Comparison of ENCODE assay signal across 19 cellular contexts in genomic region chr4:162921178-162921785, GRCh38.
"Had no signal": no experiment of that assay in that cellular context is flagged by ENCODE, and none has a peak within 500 bp of the region (broad histone marks: within the 10 kb centered on the region; RNA-seq: fewer than 3 reads in every experiment).

No MANE protein-coding gene starts in this region.

- H3K4me3 ChIP-seq: colonic mucosa, lower lobe of right lung, prostate gland, right atrium auricular region, suprapubic skin, transverse colon, uterus had no signal

- H3K36me3 ChIP-seq: colonic mucosa, lower lobe of right lung, prostate gland, right atrium auricular region, suprapubic skin, transverse colon, uterus had no signal

- H3K4me3 Mint-ChIP-seq: activated CD4-positive, alpha-beta T cell treated with anti-CD3 and anti-CD28 coated beads for 36 hours; activated CD8-positive, alpha-beta memory T cell treated with anti-CD3 and anti-CD28 coated beads, Interleukin-2, amount 10 ng/mL, durations not matched to agents 7 days and 5 days; activated naive CD8-positive, alpha-beta T cell treated with anti-CD3 and anti-CD28 coated beads, Interleukin-2, amount 10 ng/mL, durations not matched to agents 7 days and 5 days; brain; central memory CD8-positive, alpha-beta T cell; neural crest cell; T-helper 2 cell treated with Interferon-gamma antibody and Interleukin-4, amounts not matched to agents 5 μg/mL and 100 μg/mL, for 36 hours had no signal

- H3K4me1 Mint-ChIP-seq: activated CD4-positive, alpha-beta T cell treated with anti-CD3 and anti-CD28 coated beads for 36 hours; activated CD8-positive, alpha-beta memory T cell treated with anti-CD3 and anti-CD28 coated beads, Interleukin-2, amount 10 ng/mL, durations not matched to agents 7 days and 5 days; activated naive CD8-positive, alpha-beta T cell treated with anti-CD3 and anti-CD28 coated beads, Interleukin-2, amount 10 ng/mL, durations not matched to agents 7 days and 5 days; brain; central memory CD8-positive, alpha-beta T cell; neural crest cell had no signal

- H3K9me3 ChIP-seq: colonic mucosa, prostate gland, transverse colon, uterus had no signal

- H3K27ac ChIP-seq: colonic mucosa, lower lobe of right lung, prostate gland, right atrium auricular region, suprapubic skin, transverse colon, uterus had no signal

- H3K9me3 Mint-ChIP-seq: activated naive CD8-positive, alpha-beta T cell treated with anti-CD3 and anti-CD28 coated beads, Interleukin-2, amount 10 ng/mL, durations not matched to agents 7 days and 5 days; T-helper 2 cell treated with Interferon-gamma antibody and Interleukin-4, amounts not matched to agents 5 μg/mL and 100 μg/mL, for 36 hours had no signal

- H3K27me3 ChIP-seq: colonic mucosa, right atrium auricular region, suprapubic skin, transverse colon, uterus had no signal

- H3K27ac Mint-ChIP-seq: activated CD4-positive, alpha-beta T cell treated with anti-CD3 and anti-CD28 coated beads for 36 hours; activated CD8-positive, alpha-beta memory T cell treated with anti-CD3 and anti-CD28 coated beads, Interleukin-2, amount 10 ng/mL, durations not matched to agents 7 days and 5 days; activated naive CD8-positive, alpha-beta T cell treated with anti-CD3 and anti-CD28 coated beads, Interleukin-2, amount 10 ng/mL, durations not matched to agents 7 days and 5 days; brain; T-helper 2 cell treated with Interferon-gamma antibody and Interleukin-4, amounts not matched to agents 5 μg/mL and 100 μg/mL, for 36 hours had no signal

- H3K4me1 ChIP-seq: colonic mucosa, lower lobe of right lung, prostate gland, right atrium auricular region, suprapubic skin, transverse colon, uterus had no signal

- DNase-seq: activated CD4-positive, alpha-beta T cell treated with anti-CD3 and anti-CD28 coated beads for 36 hours; activated CD4-positive, alpha-beta T cell treated with anti-CD3 and anti-CD28 coated beads, Interleukin-2, amount 50 U/mL, for 48 hours; activated CD8-positive, alpha-beta memory T cell treated with anti-CD3 and anti-CD28 coated beads, Interleukin-2, amount 10 ng/mL, durations not matched to agents 7 days and 5 days; activated naive CD8-positive, alpha-beta T cell treated with anti-CD3 and anti-CD28 coated beads, Interleukin-2, amount 10 ng/mL, durations not matched to agents 7 days and 5 days; colonic mucosa; foreskin melanocyte; left colon; lower lobe of right lung; stimulated activated naive CD8-positive, alpha-beta T cell treated with anti-CD3 and anti-CD28 coated beads, Interleukin-15, Interleukin-2, amounts not matched to agents 100 U/mL and 50 U/mL, for 24 hours; transverse colon; uterus had no signal

- H3K36me3 Mint-ChIP-seq: activated CD8-positive, alpha-beta memory T cell treated with anti-CD3 and anti-CD28 coated beads, Interleukin-2, amount 10 ng/mL, durations not matched to agents 7 days and 5 days; activated naive CD8-positive, alpha-beta T cell treated with anti-CD3 and anti-CD28 coated beads, Interleukin-2, amount 10 ng/mL, durations not matched to agents 7 days and 5 days; brain had no signal

- H3K27me3 Mint-ChIP-seq: activated CD4-positive, alpha-beta T cell treated with anti-CD3 and anti-CD28 coated beads for 36 hours; activated CD8-positive, alpha-beta memory T cell treated with anti-CD3 and anti-CD28 coated beads, Interleukin-2, amount 10 ng/mL, durations not matched to agents 7 days and 5 days; activated naive CD8-positive, alpha-beta T cell treated with anti-CD3 and anti-CD28 coated beads, Interleukin-2, amount 10 ng/mL, durations not matched to agents 7 days and 5 days; central memory CD8-positive, alpha-beta T cell had no signal

- ATAC-seq: activated CD4-positive, alpha-beta T cell treated with anti-CD3 and anti-CD28 coated beads for 36 hours; activated CD8-positive, alpha-beta memory T cell treated with anti-CD3 and anti-CD28 coated beads, Interleukin-2, amount 10 ng/mL, durations not matched to agents 7 days and 5 days; left colon; lower lobe of right lung; stimulated activated naive CD8-positive, alpha-beta T cell treated with anti-CD3 and anti-CD28 coated beads, Interleukin-15, Interleukin-2, amounts not matched to agents 100 U/mL and 50 U/mL, for 24 hours had no signal

- FAIRE-seq: TTC549 had no signal
